8 cellular contexts compared by ENCODE assay signal in the genomic region with DNA sequence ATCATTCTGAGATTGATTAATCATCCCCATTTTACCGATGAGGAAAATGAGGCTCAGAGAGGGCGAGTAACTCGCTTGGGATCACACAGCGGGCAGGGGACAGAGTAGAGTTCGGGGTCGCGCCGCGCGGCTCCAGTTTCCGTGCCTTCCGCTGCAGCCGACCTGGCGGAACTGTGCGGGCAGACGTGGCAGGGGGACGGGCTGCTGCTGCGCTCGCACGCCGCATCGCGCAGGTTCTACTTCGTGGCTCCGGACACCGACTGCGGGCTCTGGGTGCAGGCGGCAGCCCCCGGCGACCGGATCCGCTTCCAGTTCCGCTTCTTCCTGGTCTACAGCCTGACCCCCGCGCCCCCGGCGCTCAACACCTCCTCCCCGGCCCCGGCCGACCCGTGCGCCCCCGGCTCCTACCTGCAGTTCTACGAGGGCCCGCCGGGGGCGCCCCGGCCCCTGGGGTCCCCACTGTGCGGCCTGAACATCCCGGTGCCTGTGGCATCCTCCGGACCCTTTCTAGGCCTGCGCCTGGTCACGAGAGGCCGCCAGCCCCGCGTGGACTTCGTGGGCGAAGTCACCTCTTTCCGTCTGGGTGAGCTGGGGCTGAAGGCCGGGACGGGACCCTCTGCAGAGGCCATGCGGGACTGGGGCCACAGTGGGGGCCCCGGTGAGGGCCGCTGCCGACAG. TPM values are rescaled to one million over a fixed set of nuclear protein-coding genes. Genes with fewer than 3 reads are reported as not detected.
DNase-seq lines count a peak whose midpoint lies in the region; ATAC-seq and TF ChIP-seq lines count a peak whose summit lies in the region.

No MANE protein-coding gene starts in this region.

- no peak overlapping the region for H3K27ac Mint-ChIP-seq in CD4-positive, alpha-beta T cell
- no peak overlapping the region for H3K27ac Mint-ChIP-seq in activated naive CD8-positive, alpha-beta T cell

- no peaks in the 10 kb centered on the region for H3K9me3 ChIP-seq in CD4-positive, alpha-beta T cell (ENCODE audit: control insufficient read depth, low read length)
- H3K9me3 ChIP-seq in HUES64 (ENCODE audit: insufficient read depth, low read depth, low read length) (no peaks in the 10 kb centered on the region), iPS-15b (ENCODE audit: control insufficient read depth, insufficient read depth, low read length) (no peaks in the 10 kb centered on the region)

- CTCF ChIA-PET in CD4-positive, alpha-beta T cell (lab: Charles Lee), result no interaction called here

- no peaks in the 10 kb centered on the region; the same call in 1 of the 2 replicates for H3K4me1 ChIP-seq in HUES64 (ENCODE audit: insufficient read depth, low read length)
- no peaks in the 10 kb centered on the region for H3K4me1 ChIP-seq in iPS-15b (ENCODE audit: control insufficient read depth, insufficient read depth, low read length)

- H3K27ac ChIP-seq in CD4-positive, alpha-beta T cell (ENCODE audit: low read depth, low read length), result no peak overlapping the region
- 0 out of 2 replicates have a peak overlapping the region, but pooled peaks have one; percentile 45 for H3K27ac ChIP-seq in HUES64 (ENCODE audit: low read depth, low read length)

- POLR2A ChIA-PET in CD4-positive, alpha-beta T cell (lab: Charles Lee), result interaction anchor here (1.4 kb wide), 1 partner anchor 32 kb away, joined by 3 read pairs; a partner anchor contains a TSS

- no peaks in the 10 kb centered on the region for H3K36me3 ChIP-seq in HUES64 (ENCODE audit: insufficient read depth, low read length)
- no peaks in the 10 kb centered on the region for H3K36me3 ChIP-seq in iPS-15b (ENCODE audit: control insufficient read depth, insufficient read depth, low read length)

- H3K4me3 ChIP-seq in HUES64 (ENCODE audit: low read length) (peak overlapping the region; percentile 69), iPS-15b (ENCODE audit: low read depth, low read length) (peak overlapping the region; percentile 69)

- peaks cover 11% of the 10 kb centered on the region for H3K4me1 Mint-ChIP-seq in CD4-positive, alpha-beta T cell (ENCODE audit: low read depth)
- H3K4me1 Mint-ChIP-seq in activated naive CD8-positive, alpha-beta T cell (ENCODE audit: low read depth), result peaks cover 6% of the 10 kb centered on the region

- no peaks in the 10 kb centered on the region for H3K9me3 Mint-ChIP-seq in CD4-positive, alpha-beta T cell
- H3K9me3 Mint-ChIP-seq in activated naive CD8-positive, alpha-beta T cell (ENCODE audit: low read depth), result no peaks in the 10 kb centered on the region

- DNase-seq in CD4-positive, alpha-beta T cell, result peak in 5 of 10 experiments; percentile 6 to 20 (median 11)
- DNase-seq in stimulated activated CD4-positive, alpha-beta T cell treated with anti-CD3 and anti-CD28 coated beads, Interleukin-4, amount 100 ng/mL, for 24 hours, result peak; percentile 9
- DNase-seq in T1000 (lab: John Stamatoyannopoulos, UW), result no peak
- no peak for DNase-seq in Ammon's horn (ENCODE audit: low spot score)
- no peak for DNase-seq in NCI-H1417 treated with DMSO at 0.1 percent for 48 hours (lab: John Stamatoyannopoulos, UW)

- H3K27me3 Mint-ChIP-seq in CD4-positive, alpha-beta T cell, result peaks cover 37% of the 10 kb centered on the region
- H3K27me3 Mint-ChIP-seq in activated naive CD8-positive, alpha-beta T cell, result peaks cover 12% of the 10 kb centered on the region

- TF ChIP-seq CTCF in CD4-positive, alpha-beta T cell (IDR thresholded peaks at IDR 0.05), result peak; percentile 48

- H3K36me3 Mint-ChIP-seq in CD4-positive, alpha-beta T cell (ENCODE audit: low read depth), result no peaks in the 10 kb centered on the region
- no peaks in the 10 kb centered on the region for H3K36me3 Mint-ChIP-seq in activated naive CD8-positive, alpha-beta T cell

- H3K9ac ChIP-seq in HUES64 (ENCODE audit: low read depth, low read length) (peak overlapping the region; percentile 63), iPS-15b (ENCODE audit: low read depth, low read length) (peak overlapping the region; percentile 60)

- WGBS in HUES64, result 12% methylated on average over 65 of the region's 65 CpGs

- H3K27me3 ChIP-seq in CD4-positive, alpha-beta T cell (ENCODE audit: control insufficient read depth, insufficient read depth, low read length), result peaks cover 11% of the 10 kb centered on the region
- no peaks in the 10 kb centered on the region for H3K27me3 ChIP-seq in HUES64 (ENCODE audit: insufficient read depth, low read length)
- H3K27me3 ChIP-seq in iPS-15b (ENCODE audit: control insufficient read depth, insufficient read depth, low read length), result no peaks in the 10 kb centered on the region

- intact Hi-C loops in CD4-positive, alpha-beta T cell (cut with DNase I, micrococcal nuclease), result no loop called here

- peak; percentile 70 for ATAC-seq in CD4-positive, alpha-beta T cell (ENCODE audit: poor library complexity)

- H3K4me3 Mint-ChIP-seq in CD4-positive, alpha-beta T cell, result peak overlapping the region; percentile 74
- H3K4me3 Mint-ChIP-seq in activated naive CD8-positive, alpha-beta T cell, result peak overlapping the region; percentile 83

RNA-seq across cellular contexts. Expression of a gene that starts 2.3 kb away (rescaled TPM):
- not detected for total RNA-seq in CD4-positive, alpha-beta T cell
- polyA plus RNA-seq in HUES64 (2013, experiment 1 of 2), result 0.45 TPM
- polyA plus RNA-seq in HUES64 (2013, experiment 2 of 2), result 0.38 TPM

RNA-seq across cellular contexts. Expression of a gene that starts 31.4 kb away (rescaled TPM):
- 10 to 100 TPM; 73.3 to 76.0 TPM for total RNA-seq in CD4-positive, alpha-beta T cell
- polyA plus RNA-seq in HUES64 (2013, experiment 1 of 2), result 37.7 TPM
- polyA plus RNA-seq in HUES64 (2013, experiment 2 of 2), result 42.2 TPM
